ENCODE assay signal across 18 cellular contexts in genomic region chr10:76252733-76253132, GRCh38.
DNase-seq lines count a peak whose midpoint lies in the region; ATAC-seq and TF ChIP-seq lines count a peak whose summit lies in the region.
"Had no signal": no experiment of that assay in that cellular context is flagged by ENCODE, and none has a peak within 500 bp of the region (broad histone marks: within the 10 kb centered on the region; RNA-seq: fewer than 3 reads in every experiment).

No MANE protein-coding gene starts in this region.

- no peaks in the 10 kb centered on the region for H3K9me3 ChIP-seq in GM23248 (ENCODE audit: low read depth)
- no peaks in the 10 kb centered on the region for H3K9me3 ChIP-seq in esophagus squamous epithelium
- H3K9me3 ChIP-seq in ovary, result no peaks in the 10 kb centered on the region

- no peaks in the 10 kb centered on the region for H3K9me3 Mint-ChIP-seq in effector memory CD8-positive, alpha-beta T cell
- peaks cover 0 to 2% of the 10 kb centered on the region in 2 donors for H3K9me3 Mint-ChIP-seq in natural killer cell
- H3K9me3 Mint-ChIP-seq: HFFc6 had no signal

- no peaks in the 10 kb centered on the region for H4K20me1 ChIP-seq in GM23248 (ENCODE audit: insufficient read depth)

- H3K4me2 ChIP-seq in GM23248 (ENCODE audit: unreplicated experiment), result peak overlapping the region; percentile 34

- no peak overlapping the region for H3K4me3 Mint-ChIP-seq in effector memory CD8-positive, alpha-beta T cell
- no peak overlapping the region for H3K4me3 Mint-ChIP-seq in natural killer cell
- H3K4me3 Mint-ChIP-seq: HFFc6, IgD-negative memory B cell had no signal

- no peaks in the 10 kb centered on the region for H3K36me3 Mint-ChIP-seq in effector memory CD8-positive, alpha-beta T cell (ENCODE audit: insufficient read depth)
- no peaks in the 10 kb centered on the region for H3K36me3 Mint-ChIP-seq in natural killer cell
- H3K36me3 Mint-ChIP-seq: IgD-negative memory B cell had no signal

- no peaks in the 10 kb centered on the region for H3K9me2 ChIP-seq in GM23248 (ENCODE audit: insufficient read depth)

- no peak overlapping the region for H2AFZ ChIP-seq in GM23248

- DNase-seq in GM23248 (no peak), esophagus squamous epithelium (lab: John Stamatoyannopoulos, UW) (no peak), ovary (peak; percentile 36 to 61 (median 41)), natural killer cell (no peak), iPS-NIHi7 (ENCODE audit: extremely low spot score) (no peak)
- DNase-seq in effector memory CD8-positive, alpha-beta T cell, result no peak
- DNase-seq: C1 segment of cervical spinal cord, GDM1, Kasumi-1, NCI-H1105, NCI-H1694, NCI-H524 had no signal

- H3K27ac Mint-ChIP-seq in effector memory CD8-positive, alpha-beta T cell, result no peak overlapping the region
- no peak overlapping the region for H3K27ac Mint-ChIP-seq in natural killer cell
- H3K27ac Mint-ChIP-seq: HFFc6, IgD-negative memory B cell had no signal

- ATAC-seq in effector memory CD8-positive, alpha-beta T cell (replicated peaks), result no peak
- ATAC-seq in natural killer cell (no peak), HG02973 (IDR thresholded peaks at IDR 0.05; ENCODE audit: unreplicated experiment) (no peak)
- ATAC-seq: GM12878, Panc1 had no signal

- no peaks in the 10 kb centered on the region for H3K27me3 ChIP-seq in GM23248 (replicated peaks; ENCODE audit: insufficient read depth)
- H3K27me3 ChIP-seq in esophagus squamous epithelium, result no peaks in the 10 kb centered on the region
- H3K27me3 ChIP-seq in ovary, result no peaks in the 10 kb centered on the region

- H3K9ac ChIP-seq in GM23248, result no peak overlapping the region

- peaks cover 14% of the 10 kb centered on the region for H3F3A ChIP-seq in GM23248 (ENCODE audit: insufficient read depth)

- no peak for TF ChIP-seq EP300 in ovary (IDR thresholded peaks at IDR 0.05)

- intact Hi-C loops in esophagus squamous epithelium (cut with DNase I) (no loop called here), ovary (cut with DNase I) (loop anchor here in 1 of 4 donors (5.0 to 10.0 kb wide), 2 partner anchors 302 to 855 kb away; no protein-coding TSS in a partner anchor), natural killer cell (cut with micrococcal nuclease) (no loop called here)

- no peaks in the 10 kb centered on the region for H3K79me2 ChIP-seq in GM23248 (ENCODE audit: insufficient read depth)

- no peak for TF ChIP-seq POLR2A in esophagus squamous epithelium (IDR thresholded peaks at IDR 0.05)
- no peak for TF ChIP-seq POLR2A in ovary (IDR thresholded peaks at IDR 0.05)

- no peaks in the 10 kb centered on the region for H3K27me3 Mint-ChIP-seq in effector memory CD8-positive, alpha-beta T cell
- H3K27me3 Mint-ChIP-seq in natural killer cell (ENCODE audit: low read depth in 2 of 2), result no peaks in the 10 kb centered on the region
- H3K27me3 Mint-ChIP-seq: IgD-negative memory B cell had no signal

- H3K27ac ChIP-seq in GM23248 (peak overlapping the region; percentile 27), esophagus squamous epithelium (peak overlapping the region in 3 of 4 donors; percentile 10 to 58 (median 25)), ovary (peak overlapping the region in 1 of 2 donors; percentile 85), urinary bladder (ENCODE audit: low read depth) (peak overlapping the region; percentile 23)

- H3K4me1 Mint-ChIP-seq in effector memory CD8-positive, alpha-beta T cell (ENCODE audit: low read depth in 2 of 2), result no peaks in the 10 kb centered on the region
- no peaks in the 10 kb centered on the region for H3K4me1 Mint-ChIP-seq in natural killer cell
- H3K4me1 Mint-ChIP-seq: IgD-negative memory B cell had no signal

- H3K4me1 ChIP-seq in GM23248 (ENCODE audit: insufficient read depth) (peaks cover 25% of the 10 kb centered on the region), esophagus squamous epithelium (no peaks in the 10 kb centered on the region), ovary (ENCODE audit: insufficient read depth) (peaks cover 21% of the 10 kb centered on the region), urinary bladder (ENCODE audit: insufficient read depth) (peaks cover 1% of the 10 kb centered on the region)

- WGBS in GM23248 (ENCODE audit: low coverage in 1 of 2, low lambda C conversion rate in 2 of 2, missing lambda C conversion rate in 2 of 2), 2 experiments, result 81 to 84% methylated on average over 7 of the region's 7 CpGs
- WGBS in esophagus squamous epithelium, 2 donors, result 71 to 73% methylated on average over 6 to 7 of the region's 7 CpGs
- WGBS in ovary, 3 donors, result 20 to 29% (median 25%) methylated on average over 7 of the region's 7 CpGs
- WGBS in urinary bladder, result 48% methylated on average over 7 of the region's 7 CpGs

- H3K4me3 ChIP-seq in GM23248 (no peak overlapping the region), esophagus squamous epithelium (no peak overlapping the region), ovary (no peak overlapping the region), urinary bladder (ENCODE audit: low read depth, low read length) (no peak overlapping the region)
- H3K4me3 ChIP-seq: GM12878 had no signal

- TF ChIP-seq CTCF in esophagus squamous epithelium (IDR thresholded peaks at IDR 0.05), result no peak
- peak in 1 of 3 donors; percentile 4 for TF ChIP-seq CTCF in ovary (IDR thresholded peaks at IDR 0.05)
- no peak for TF ChIP-seq CTCF in natural killer cell (IDR thresholded peaks at IDR 0.05)

- H3K36me3 ChIP-seq in GM23248 (ENCODE audit: low read depth), result no peaks in the 10 kb centered on the region
- H3K36me3 ChIP-seq in esophagus squamous epithelium, result no peaks in the 10 kb centered on the region
- no peaks in the 10 kb centered on the region for H3K36me3 ChIP-seq in ovary
- H3K36me3 ChIP-seq in urinary bladder (ENCODE audit: insufficient read depth), result no peaks in the 10 kb centered on the region

- in situ Hi-C loops in GM23248 (cut with MboI), result no loop called here

Comparison
In these comparisons a context has a peak if more than half of its experiments do, and no peak if none do; other contexts are left out.
1. DNase-seq: peak in ovary (5 of 5); none in GM23248 (single experiment), esophagus squamous epithelium (single experiment), effector memory CD8-positive, alpha-beta T cell (0 of 3), natural killer cell (single experiment) and iPS-NIHi7 (single experiment).